Comparison of ENCODE assay signal across 13 cellular contexts in the genomic region with DNA sequence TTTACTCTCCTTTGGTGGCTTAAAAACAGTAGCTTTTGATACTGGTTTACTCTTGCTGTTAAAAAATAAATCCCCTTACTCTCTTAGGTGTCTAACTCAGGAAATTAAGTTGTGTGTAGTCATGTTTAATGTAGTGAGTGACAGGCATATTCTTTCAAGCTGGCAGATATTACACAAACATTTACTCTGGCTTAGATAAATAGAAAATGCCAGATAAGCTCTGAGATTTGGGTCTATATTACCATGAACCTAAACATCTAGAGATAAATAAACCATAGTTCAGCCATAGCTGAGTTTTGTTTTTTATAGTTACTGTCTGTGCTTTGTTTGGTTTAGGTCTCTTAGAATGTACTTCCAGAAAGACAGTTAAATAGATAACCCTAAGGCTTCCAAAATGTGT. TPM values are rescaled to one million over a fixed set of nuclear protein-coding genes. Genes with fewer than 3 reads are reported as not detected.
DNase-seq lines count a peak whose midpoint lies in the region; ATAC-seq and TF ChIP-seq lines count a peak whose summit lies in the region.
"Had no signal": no experiment of that assay in that cellular context is flagged by ENCODE, and none has a peak within 500 bp of the region (broad histone marks: within the 10 kb centered on the region; RNA-seq: fewer than 3 reads in every experiment).

No MANE protein-coding gene starts in this region.

- ATAC-seq in gastroesophageal sphincter (no peak), GM18505 (IDR thresholded peaks at IDR 0.05; ENCODE audit: unreplicated experiment) (no peak), GM21381 (IDR thresholded peaks at IDR 0.05; ENCODE audit: unreplicated experiment) (no peak)
- ATAC-seq in stimulated activated naive CD8-positive, alpha-beta T cell treated with anti-CD3 and anti-CD28 coated beads, Interleukin-15, Interleukin-2, amounts not matched to agents 100 U/mL and 50 U/mL, for 24 hours, result no peak
- no peak for ATAC-seq in activated T-cell treated with anti-CD3 and anti-CD28 coated beads, Interleukin-2, amount 50 U/mL, for 72 hours (replicated peaks in 1 of 2)

- no peak for TF ChIP-seq EP300 in gastroesophageal sphincter (IDR thresholded peaks at IDR 0.05)

- no peak overlapping the region for H3K27ac Mint-ChIP-seq in activated T-cell treated with anti-CD3 and anti-CD28 coated beads, Interleukin-2, amount 50 U/mL, for 72 hours

- H3K36me3 ChIP-seq in A673 (ENCODE audit: insufficient read depth, low read length, poor library complexity, severe bottlenecking) (no peaks in the 10 kb centered on the region), gastroesophageal sphincter (no peaks in the 10 kb centered on the region)
- H3K36me3 ChIP-seq: suprapubic skin had no signal

- no peak overlapping the region for H3K4me3 Mint-ChIP-seq in activated T-cell treated with anti-CD3 and anti-CD28 coated beads, Interleukin-2, amount 50 U/mL, for 72 hours

- DNase-seq in A673 (ENCODE audit: low spot score), result no peak
- DNase-seq in pons (ENCODE audit: low spot score), result peak; percentile 42
- no peak for DNase-seq in stimulated activated naive CD8-positive, alpha-beta T cell treated with anti-CD3 and anti-CD28 coated beads, Interleukin-15, Interleukin-2, amounts not matched to agents 100 U/mL and 50 U/mL, for 24 hours
- DNase-seq in activated T-cell treated with anti-CD3 and anti-CD28 coated beads, Interleukin-2, amount 50 U/mL, for 72 hours, result no peak
- DNase-seq: activated CD8-positive, alpha-beta memory T cell treated with anti-CD3 and anti-CD28 coated beads, Interleukin-2, amount 50 U/mL, for 48 hours; amniotic stem cell; SHP77 treated with DMSO at 0.1 percent for 48 hours had no signal

- H3K9me3 Mint-ChIP-seq in activated T-cell treated with anti-CD3 and anti-CD28 coated beads, Interleukin-2, amount 50 U/mL, for 72 hours, result peaks cover 0 to 2% of the 10 kb centered on the region in 2 donors

- H3K27ac ChIP-seq in A673 (ENCODE audit: low read depth, low read length, poor library complexity, severe bottlenecking), result no peak overlapping the region
- H3K27ac ChIP-seq in gastroesophageal sphincter, result peak overlapping the region in 3 of 4 donors; percentile 86 to 90 (median 89)
- H3K27ac ChIP-seq: parathyroid adenoma, suprapubic skin had no signal

- POLR2A ChIA-PET in A673 (lab: Charles Lee; ENCODE audit: low non-redundant PET), result no interaction called here

- intact Hi-C loops in A673 (cut with micrococcal nuclease; ENCODE audit: unreplicated experiment), result loop anchor here (2.0 to 10.0 kb wide), 5 partner anchors 59 to 565 kb away; no protein-coding TSS in a partner anchor

- peaks cover 45% of the 10 kb centered on the region for H3K27me3 Mint-ChIP-seq in activated T-cell treated with anti-CD3 and anti-CD28 coated beads, Interleukin-2, amount 50 U/mL, for 72 hours (ENCODE audit: low read depth)

- H3K9me3 ChIP-seq in A673 (ENCODE audit: low read depth, low read length, poor library complexity, severe bottlenecking) (no peaks in the 10 kb centered on the region), gastroesophageal sphincter (no peaks in the 10 kb centered on the region)
- H3K9me3 ChIP-seq: suprapubic skin had no signal

- H3K4me3 ChIP-seq in A673 (ENCODE audit: low read depth, low read length, poor library complexity, severe bottlenecking), result peak overlapping the region; percentile 76
- H3K4me3 ChIP-seq in WI38 (ENCODE audit: low read depth, low read length), result peak overlapping the region; percentile 75
- peak overlapping the region in 1 of 2 donors; percentile 90 for H3K4me3 ChIP-seq in gastroesophageal sphincter

- H3K4me1 ChIP-seq in A673 (ENCODE audit: insufficient read depth, low read length, poor library complexity, severe bottlenecking), result peaks cover 37% of the 10 kb centered on the region
- H3K4me1 ChIP-seq in gastroesophageal sphincter, result peaks cover 0 to 80% (median 21%) of the 10 kb centered on the region in 3 donors
- H3K4me1 ChIP-seq: parathyroid adenoma had no signal

- H3K4me1 Mint-ChIP-seq in activated T-cell treated with anti-CD3 and anti-CD28 coated beads, Interleukin-2, amount 50 U/mL, for 72 hours (ENCODE audit: low read depth), result no peaks in the 10 kb centered on the region

- CTCF ChIA-PET in A673 (lab: Charles Lee), result interaction anchor here (0.6 kb wide), 1 partner anchor 297 kb away, joined by 3 read pairs; no protein-coding TSS in a partner anchor

- H3K27me3 ChIP-seq in A673 (replicated peaks; ENCODE audit: insufficient read depth, low read depth, low read length, poor library complexity) (no peaks in the 10 kb centered on the region), gastroesophageal sphincter (no peaks in the 10 kb centered on the region)

- no peak for TF ChIP-seq POLR2A in gastroesophageal sphincter (IDR thresholded peaks at IDR 0.05)
- no peak for TF ChIP-seq POLR2A in GM18505 (IDR thresholded peaks at IDR 0.05; ENCODE audit: borderline replicate concordance, extremely low read depth, insufficient read depth, insufficient read length)

- peaks cover 0 to 2% of the 10 kb centered on the region in 2 donors for H3K36me3 Mint-ChIP-seq in activated T-cell treated with anti-CD3 and anti-CD28 coated beads, Interleukin-2, amount 50 U/mL, for 72 hours (ENCODE audit: insufficient read depth in 2 of 2)

- TF ChIP-seq CTCF in A673 (conservative IDR thresholded peaks at IDR 0.05; ENCODE audit: low read depth, low read length) (no peak), WI38 (IDR thresholded peaks at IDR 0.05; ENCODE audit: low read depth, low read length) (no peak), gastroesophageal sphincter (IDR thresholded peaks at IDR 0.05) (no peak)

- no TSS peak for BruUV-seq in A673 (replicated peaks; lab: Mats Ljungman, UMichigan)

RNA-seq across cellular contexts. Expression of gene SEMA6D, which starts 2.4 kb away (rescaled TPM):
- 10.9 and 11.0 TPM in 2 replicates for total RNA-seq in A673 (2021)
- 10 to 100 TPM in 3 of 4 donors, 1 to 10 TPM in 1; 3.2 to 14.2 (median 11.8) TPM for total RNA-seq in gastroesophageal sphincter
- total RNA-seq in activated T-cell treated with anti-CD3 and anti-CD28 coated beads, Interleukin-2, amount 50 U/mL, for 72 hours, result not detected

Comparison
In these comparisons a context has a peak if more than half of its experiments do, and no peak if none do; other contexts are left out.
1. RNA of gene SEMA6D, which starts 2.4 kb away (total RNA-seq): 3.2 to 14.2 TPM in gastroesophageal sphincter and 10.9 to 11.0 TPM in A673; not detected in activated T-cell treated with anti-CD3 and anti-CD28 coated beads, Interleukin-2, amount 50 U/mL, for 72 hours; every median in the first group is over 4 times any median in the second.